In the genomic region with DNA sequence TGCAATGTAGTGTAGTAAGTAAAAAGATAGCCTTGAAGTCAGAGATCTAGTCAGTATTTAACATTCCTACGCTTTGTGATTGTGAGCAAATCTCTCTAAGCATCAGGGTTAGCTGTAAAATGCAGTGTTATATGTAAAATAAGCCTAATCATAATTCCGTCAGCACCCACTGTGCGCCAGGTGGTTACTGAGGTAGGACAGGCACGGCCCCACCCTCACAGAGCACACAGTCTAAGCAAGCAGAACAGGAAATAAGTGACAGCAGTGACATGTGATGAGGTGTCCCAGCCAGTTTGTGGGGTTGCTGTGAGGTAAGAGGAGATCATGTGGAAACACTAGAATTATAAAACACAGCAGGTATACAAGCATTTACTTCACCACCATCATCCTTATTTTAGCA, we compare ENCODE assay signal across 25 cellular contexts.
A peak's percentile ranks its signal among the peaks of the same experiment; 100 is the strongest.
DNase-seq lines count a peak whose midpoint lies in the region; ATAC-seq, FAIRE-seq and TF ChIP-seq lines count a peak whose summit lies in the region.
"Had no signal": no experiment of that assay in that cellular context is flagged by ENCODE, and none has a peak within 500 bp of the region (broad histone marks: within the 10 kb centered on the region; RNA-seq: fewer than 3 reads in every experiment).

No MANE protein-coding gene starts in this region.

- no peak overlapping the region for H3K27ac Mint-ChIP-seq in astrocyte (ENCODE audit: unreplicated experiment)
- peak overlapping the region; percentile 76 for H3K27ac Mint-ChIP-seq in endothelial cell (ENCODE audit: unreplicated experiment)
- H3K27ac Mint-ChIP-seq in activated CD4-positive, alpha-beta memory T cell treated with anti-CD3 and anti-CD28 coated beads, Interleukin-2, amount 10 ng/mL, durations not matched to agents 7 days and 5 days: no peak overlapping the region
- H3K27ac Mint-ChIP-seq: CD4-positive, CD25-positive, alpha-beta regulatory T cell; GM23338 had no signal

- H3K79me2 ChIP-seq in astrocyte (ENCODE audit: insufficient read depth, low read length): no peaks in the 10 kb centered on the region
- H3K79me2 ChIP-seq in mesendoderm (ENCODE audit: control insufficient read depth, insufficient read depth, low read length): no peaks in the 10 kb centered on the region

- H3K9ac ChIP-seq in astrocyte (ENCODE audit: low read length) (no peak overlapping the region), mesendoderm (ENCODE audit: low read length) (no peak overlapping the region)

- H3K36me3 ChIP-seq in astrocyte (ENCODE audit: insufficient read depth, low read length) (no peaks in the 10 kb centered on the region), mesendoderm (ENCODE audit: control insufficient read depth, insufficient read depth, low read length) (no peaks in the 10 kb centered on the region), upper lobe of right lung (no peaks in the 10 kb centered on the region), stomach (no peaks in the 10 kb centered on the region)

- no peak overlapping the region for H4K5ac ChIP-seq in mesendoderm (ENCODE audit: low read length)

- ATAC-seq in upper lobe of right lung (peak; percentile 25), HG02610 (IDR thresholded peaks at IDR 0.05; ENCODE audit: unreplicated experiment) (no peak)
- ATAC-seq: GM23338 had no signal

- H3K27me3 Mint-ChIP-seq in astrocyte (ENCODE audit: low read depth, unreplicated experiment): peaks cover 21% of the 10 kb centered on the region
- no peaks in the 10 kb centered on the region for H3K27me3 Mint-ChIP-seq in endothelial cell (ENCODE audit: unreplicated experiment)
- peaks cover 25% of the 10 kb centered on the region for H3K27me3 Mint-ChIP-seq in activated CD4-positive, alpha-beta memory T cell treated with anti-CD3 and anti-CD28 coated beads, Interleukin-2, amount 10 ng/mL, durations not matched to agents 7 days and 5 days

- TF ChIP-seq POLR2A in stomach (IDR thresholded peaks at IDR 0.05): no peak

- no peak overlapping the region for H3K4ac ChIP-seq in mesendoderm (ENCODE audit: low read depth, low read length)

- no peak for TF ChIP-seq EP300 in stomach (IDR thresholded peaks at IDR 0.05)

- H3K4me3 ChIP-seq in astrocyte (ENCODE audit: insufficient read depth, low read depth, low read length) (no peak overlapping the region), mesendoderm (ENCODE audit: low read length) (no peak overlapping the region), upper lobe of right lung (no peak overlapping the region), stomach (no peak overlapping the region)
- H3K4me3 ChIP-seq: GM23338 had no signal

- H3K23ac ChIP-seq in mesendoderm (ENCODE audit: low read length): no peak overlapping the region

- no peak for TF ChIP-seq CTCF in astrocyte (IDR thresholded peaks at IDR 0.05; ENCODE audit: insufficient read depth, low read depth, low read length)
- no peak for TF ChIP-seq CTCF in endothelial cell (IDR thresholded peaks at IDR 0.05; ENCODE audit: unreplicated experiment)
- TF ChIP-seq CTCF in upper lobe of right lung (IDR thresholded peaks at IDR 0.05): no peak
- TF ChIP-seq CTCF in stomach (IDR thresholded peaks at IDR 0.05): no peak

- peak overlapping the region; percentile 52 for H3K56ac ChIP-seq in mesendoderm (ENCODE audit: low read length)

- H3K4me1 ChIP-seq in astrocyte (ENCODE audit: insufficient read depth, low read length) (no peaks in the 10 kb centered on the region), mesendoderm (ENCODE audit: control insufficient read depth, low read depth, low read length) (peaks cover 9% of the 10 kb centered on the region), upper lobe of right lung (no peaks in the 10 kb centered on the region), stomach (no peaks in the 10 kb centered on the region)

- no peak overlapping the region for H4K8ac ChIP-seq in mesendoderm (ENCODE audit: low read depth, low read length)

- H3K9me3 ChIP-seq in astrocyte (ENCODE audit: insufficient read depth, low read depth, low read length): no peaks in the 10 kb centered on the region
- no peaks in the 10 kb centered on the region for H3K9me3 ChIP-seq in upper lobe of right lung
- no peaks in the 10 kb centered on the region for H3K9me3 ChIP-seq in stomach

- no peaks in the 10 kb centered on the region for H3K79me1 ChIP-seq in mesendoderm (ENCODE audit: low read length)

- peak overlapping the region; percentile 4 for H2BK120ac ChIP-seq in mesendoderm (ENCODE audit: low read depth, low read length)

- H3K27me3 ChIP-seq in astrocyte (ENCODE audit: insufficient read depth, low read length) (peaks cover 3% of the 10 kb centered on the region), mesendoderm (ENCODE audit: insufficient read depth, low read length, poor library complexity) (no peaks in the 10 kb centered on the region), upper lobe of right lung (no peaks in the 10 kb centered on the region), stomach (no peaks in the 10 kb centered on the region)

- no peak overlapping the region for H2AK5ac ChIP-seq in mesendoderm (ENCODE audit: low read length)

- H4K20me1 ChIP-seq in astrocyte (ENCODE audit: insufficient read depth, low read length): no peaks in the 10 kb centered on the region

- H2BK5ac ChIP-seq in mesendoderm (ENCODE audit: low read length): no peak overlapping the region

- peak overlapping the region; percentile 70 for H3K18ac ChIP-seq in mesendoderm (ENCODE audit: low read length)

- POLR2A ChIA-PET in activated CD4-positive, alpha-beta memory T cell treated with anti-CD3 and anti-CD28 coated beads, Interleukin-2, amount 10 ng/mL, durations not matched to agents 7 days and 5 days (lab: Charles Lee): no interaction called here

- intact Hi-C loops in upper lobe of right lung (cut with DNase I): no loop called here
- intact Hi-C loops in stomach (cut with DNase I; ENCODE audit: low total_unique reads): no loop called here

- H2BK15ac ChIP-seq in mesendoderm (replicated peaks; ENCODE audit: low read depth): no peak overlapping the region

- CTCF ChIA-PET in activated CD4-positive, alpha-beta memory T cell treated with anti-CD3 and anti-CD28 coated beads, Interleukin-2, amount 10 ng/mL, durations not matched to agents 7 days and 5 days (lab: Charles Lee): no interaction called here

- H3K9me3 Mint-ChIP-seq in astrocyte (ENCODE audit: unreplicated experiment): peaks cover 2% of the 10 kb centered on the region
- H3K9me3 Mint-ChIP-seq in endothelial cell (ENCODE audit: unreplicated experiment): no peaks in the 10 kb centered on the region
- H3K9me3 Mint-ChIP-seq in activated CD4-positive, alpha-beta memory T cell treated with anti-CD3 and anti-CD28 coated beads, Interleukin-2, amount 10 ng/mL, durations not matched to agents 7 days and 5 days: no peaks in the 10 kb centered on the region
- H3K9me3 Mint-ChIP-seq: CD4-positive, CD25-positive, alpha-beta regulatory T cell; GM23338 had no signal

- DNase-seq in astrocyte (ENCODE audit: low read depth) (peak; percentile 2), endothelial cell (ENCODE audit: low spot score) (no peak), mesendoderm (peak; percentile 56), upper lobe of right lung (no peak), stomach (no peak)
- no peak for DNase-seq in activated CD4-positive, alpha-beta memory T cell treated with anti-CD3 and anti-CD28 coated beads, Interleukin-2, amount 10 ng/mL, durations not matched to agents 7 days and 5 days
- DNase-seq: CD4-positive, CD25-positive, alpha-beta regulatory T cell; COR-L47; DMS 273 treated with DMSO at 0.1 percent for 48 hours; HCEC 1CT; IMR-90; NCI-H1105; NCI-H146; NCI-H2029; NCI-H2227 treated with DMSO at 0.1 percent for 48 hours; NCI-H510A; NCI-H774; NK-92 treated with Interleukin-12 subunit alpha and Interleukin-12 subunit beta, amount 100 ng/mL, for 24 hours; SHP77 treated with DMSO at 0.1 percent for 48 hours had no signal

- H3K4me3 Mint-ChIP-seq in astrocyte (ENCODE audit: unreplicated experiment): no peak overlapping the region
- H3K4me3 Mint-ChIP-seq in endothelial cell (ENCODE audit: unreplicated experiment): no peak overlapping the region
- no peak overlapping the region for H3K4me3 Mint-ChIP-seq in activated CD4-positive, alpha-beta memory T cell treated with anti-CD3 and anti-CD28 coated beads, Interleukin-2, amount 10 ng/mL, durations not matched to agents 7 days and 5 days
- H3K4me3 Mint-ChIP-seq: GM23338 had no signal

- no peak for FAIRE-seq in astrocyte (lab: Jason Lieb, UNC)
- FAIRE-seq: G401.6, GM18507, HTR-8/SVneo had no signal

- H3K4me2 ChIP-seq in astrocyte (ENCODE audit: low read length): no peak overlapping the region
- no peak overlapping the region for H3K4me2 ChIP-seq in mesendoderm (ENCODE audit: low read length)
- H3K4me2 ChIP-seq: GM23338 had no signal

- no peaks in the 10 kb centered on the region for H3K4me1 Mint-ChIP-seq in astrocyte (ENCODE audit: low read depth, unreplicated experiment)
- H3K4me1 Mint-ChIP-seq in endothelial cell (ENCODE audit: unreplicated experiment): peaks cover 12% of the 10 kb centered on the region
- H3K4me1 Mint-ChIP-seq in activated CD4-positive, alpha-beta memory T cell treated with anti-CD3 and anti-CD28 coated beads, Interleukin-2, amount 10 ng/mL, durations not matched to agents 7 days and 5 days: no peaks in the 10 kb centered on the region

- no peaks in the 10 kb centered on the region for H3K36me3 Mint-ChIP-seq in astrocyte (ENCODE audit: low read depth, unreplicated experiment)
- H3K36me3 Mint-ChIP-seq in endothelial cell (ENCODE audit: low read depth, unreplicated experiment): no peaks in the 10 kb centered on the region
- H3K36me3 Mint-ChIP-seq in activated CD4-positive, alpha-beta memory T cell treated with anti-CD3 and anti-CD28 coated beads, Interleukin-2, amount 10 ng/mL, durations not matched to agents 7 days and 5 days (ENCODE audit: low read depth): no peaks in the 10 kb centered on the region
- H3K36me3 Mint-ChIP-seq: CD4-positive, CD25-positive, alpha-beta regulatory T cell had no signal

- no CpG with 5 or more reads among the region's 4 CpGs for WGBS in mesendoderm (ENCODE audit: extremely low coverage, insufficient coverage, low lambda C conversion rate)
- WGBS in stomach, 5 donors: 73 to 86% (median 80%) methylated on average over 4 of the region's 4 CpGs

- H2AFZ ChIP-seq in astrocyte (ENCODE audit: low read depth, low read length): no peak overlapping the region
- H2AFZ ChIP-seq: GM23338 had no signal

- H3K27ac ChIP-seq in astrocyte (ENCODE audit: low read depth, low read length): no peak overlapping the region
- H3K27ac ChIP-seq in mesendoderm (ENCODE audit: low read depth, low read length): no peak overlapping the region
- no peak overlapping the region for H3K27ac ChIP-seq in upper lobe of right lung
- no peak overlapping the region for H3K27ac ChIP-seq in stomach
- H3K27ac ChIP-seq: RWPE1 had no signal

Comparison
In these comparisons a context has a peak if more than half of its experiments do, and no peak if none do; other contexts are left out.
1. DNase-seq: peak in astrocyte (single experiment) and mesendoderm (single experiment); none in endothelial cell (single experiment), upper lobe of right lung (single experiment), activated CD4-positive, alpha-beta memory T cell treated with anti-CD3 and anti-CD28 coated beads, Interleukin-2, amount 10 ng/mL, durations not matched to agents 7 days and 5 days (single experiment) and stomach (single experiment).